Comparison of ENCODE assay signal across 10 cellular contexts in the genomic region with DNA sequence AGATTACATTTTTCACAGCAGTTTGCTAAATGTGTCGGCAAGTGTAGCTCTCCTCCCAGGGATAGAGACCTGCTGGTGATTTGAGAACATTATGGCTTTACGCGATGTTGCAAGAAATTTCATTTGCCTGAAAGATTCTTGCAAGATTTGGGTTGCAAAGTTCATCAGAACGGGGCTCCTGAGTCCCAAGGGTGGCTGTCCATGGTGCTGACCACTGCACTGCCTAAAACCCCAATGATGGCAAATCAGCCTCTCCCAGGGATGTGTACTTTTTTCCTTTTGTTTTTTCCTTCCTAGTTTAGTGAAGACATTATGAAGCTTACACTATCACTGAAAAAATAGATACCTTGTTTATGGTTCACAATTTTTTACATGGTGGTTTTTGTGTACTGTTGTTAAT.
DNase-seq lines count a peak whose midpoint lies in the region; ATAC-seq, FAIRE-seq and TF ChIP-seq lines count a peak whose summit lies in the region.
"Had no signal": no experiment of that assay in that cellular context is flagged by ENCODE, and none has a peak within 500 bp of the region (broad histone marks: within the 10 kb centered on the region; RNA-seq: fewer than 3 reads in every experiment).

No MANE protein-coding gene starts in this region.

- no peak overlapping the region for H2AFZ ChIP-seq in endothelial cell of umbilical vein (ENCODE audit: low read depth, low read length)

- ATAC-seq in natural killer cell = peak in 1 of 3 donors; percentile 53
- ATAC-seq in natural killer cell treated with Interleukin-12 subunit alpha and Interleukin-12 subunit beta and Interleukin-15 and Interleukin-18, amount 100 ng/mL, for 72 hours = no peak
- ATAC-seq in esophagus mucosa = no peak
- no peak for ATAC-seq in GM19397 (IDR thresholded peaks at IDR 0.05; ENCODE audit: unreplicated experiment)
- ATAC-seq: CD8-positive, alpha-beta T cell had no signal

- DNase-seq in natural killer cell (peak; percentile 30), endothelial cell of umbilical vein (ENCODE audit: low read depth, low spot score) (peak; percentile 9), testis (peak; percentile 33), NCI-H146 (lab: John Stamatoyannopoulos, UW) (no peak)
- DNase-seq in natural killer cell treated with Interleukin-12 subunit alpha and Interleukin-12 subunit beta and Interleukin-15 and Interleukin-18, amount 100 ng/mL, for 72 hours (ENCODE audit: low spot score) = no peak
- DNase-seq: NCI-H1694 had no signal

- H3K9me3 Mint-ChIP-seq in natural killer cell = no peaks in the 10 kb centered on the region
- no peaks in the 10 kb centered on the region for H3K9me3 Mint-ChIP-seq in natural killer cell treated with Interleukin-12 subunit alpha and Interleukin-12 subunit beta and Interleukin-15 and Interleukin-18, amount 100 ng/mL, for 72 hours
- H3K9me3 Mint-ChIP-seq: CD8-positive, alpha-beta T cell had no signal

- intact Hi-C loops in natural killer cell (cut with micrococcal nuclease) (no loop called here), endothelial cell of umbilical vein (cut with micrococcal nuclease) (no loop called here), testis (cut with DNase I; ENCODE audit: low total_unique reads) (no loop called here)

- H3K27me3 ChIP-seq in endothelial cell of umbilical vein (ENCODE audit: control insufficient read depth in 2 of 2, insufficient read depth in 2 of 2, low read length in 2 of 2) = no peaks in the 10 kb centered on the region
- no peaks in the 10 kb centered on the region for H3K27me3 ChIP-seq in testis

- POLR2A ChIA-PET in endothelial cell of umbilical vein (lab: Charles Lee) = no interaction called here

- H3K4me3 Mint-ChIP-seq in natural killer cell = no peak overlapping the region
- H3K4me3 Mint-ChIP-seq in natural killer cell treated with Interleukin-12 subunit alpha and Interleukin-12 subunit beta and Interleukin-15 and Interleukin-18, amount 100 ng/mL, for 72 hours = no peak overlapping the region
- H3K4me3 Mint-ChIP-seq: CD8-positive, alpha-beta T cell had no signal

- no peak overlapping the region for H3K9ac ChIP-seq in endothelial cell of umbilical vein (replicated peaks; ENCODE audit: extremely low read depth, insufficient read depth, low read length)

- dilution Hi-C loops in endothelial cell of umbilical vein (cut with MboI; ENCODE audit: extremely low pct_ligation_motif_present, low sequenced_read_pairs) = no loop called here

- no peaks in the 10 kb centered on the region for H3K9me1 ChIP-seq in endothelial cell of umbilical vein (replicated peaks; ENCODE audit: control insufficient read depth, extremely low read depth, insufficient read depth, low read length)

- BruUV-seq in endothelial cell of umbilical vein (replicated peaks; lab: Mats Ljungman, UMichigan) = no TSS peak

- peaks cover 29% of the 10 kb centered on the region in 2 donors for H3K27me3 Mint-ChIP-seq in natural killer cell (ENCODE audit: low read depth in 2 of 2)
- H3K27me3 Mint-ChIP-seq in natural killer cell treated with Interleukin-12 subunit alpha and Interleukin-12 subunit beta and Interleukin-15 and Interleukin-18, amount 100 ng/mL, for 72 hours = peaks cover 23 to 24% of the 10 kb centered on the region in 2 donors

- peaks cover 8 to 18% of the 10 kb centered on the region in 2 donors for H3K4me1 Mint-ChIP-seq in natural killer cell
- H3K4me1 Mint-ChIP-seq in natural killer cell treated with Interleukin-12 subunit alpha and Interleukin-12 subunit beta and Interleukin-15 and Interleukin-18, amount 100 ng/mL, for 72 hours (ENCODE audit: low read depth in 2 of 2) = peaks cover 0 to 5% of the 10 kb centered on the region in 2 donors

- no peaks in the 10 kb centered on the region for H3K79me2 ChIP-seq in endothelial cell of umbilical vein (ENCODE audit: control insufficient read depth, insufficient read depth, low read length)

- H3K36me3 ChIP-seq in endothelial cell of umbilical vein (ENCODE audit: control insufficient read depth in 2 of 2, extremely low read depth in 1 of 2, insufficient read depth in 2 of 2, low read length in 2 of 2) (no peaks in the 10 kb centered on the region), testis (ENCODE audit: low read depth, missing control alignments) (no peaks in the 10 kb centered on the region)

- H3K27ac Mint-ChIP-seq in natural killer cell = no peak overlapping the region
- H3K27ac Mint-ChIP-seq in natural killer cell treated with Interleukin-12 subunit alpha and Interleukin-12 subunit beta and Interleukin-15 and Interleukin-18, amount 100 ng/mL, for 72 hours = no peak overlapping the region
- H3K27ac Mint-ChIP-seq: CD8-positive, alpha-beta T cell had no signal

- H4K20me1 ChIP-seq in endothelial cell of umbilical vein (replicated peaks; ENCODE audit: control insufficient read depth, extremely low read depth, insufficient read depth, low read length) = no peaks in the 10 kb centered on the region

- TF ChIP-seq CTCF in natural killer cell (IDR thresholded peaks at IDR 0.05) = no peak
- no peak for TF ChIP-seq CTCF in endothelial cell of umbilical vein (IDR thresholded peaks at IDR 0.05; ENCODE audit: extremely low read depth in 1 of 2, insufficient read depth in 1 of 2, low read depth in 1 of 2, low read length in 2 of 2)
- no peak for TF ChIP-seq CTCF in testis (IDR thresholded peaks at IDR 0.05)

- CTCF ChIA-PET in endothelial cell of umbilical vein (lab: Charles Lee) = no interaction called here

- no peak overlapping the region for H3K27ac ChIP-seq in endothelial cell of umbilical vein (ENCODE audit: insufficient read depth, low read depth, low read length)
- no peak overlapping the region for H3K27ac ChIP-seq in testis

- H3K36me3 Mint-ChIP-seq in natural killer cell = no peaks in the 10 kb centered on the region
- no peaks in the 10 kb centered on the region for H3K36me3 Mint-ChIP-seq in natural killer cell treated with Interleukin-12 subunit alpha and Interleukin-12 subunit beta and Interleukin-15 and Interleukin-18, amount 100 ng/mL, for 72 hours
- H3K36me3 Mint-ChIP-seq: CD8-positive, alpha-beta T cell had no signal

- WGBS in testis, 2 donors = 32 to 41% methylated on average over 4 of the region's 4 CpGs

- TF ChIP-seq POLR2A in endothelial cell of umbilical vein (IDR thresholded peaks at IDR 0.05; ENCODE audit: low read depth, low read length) (no peak), testis (IDR thresholded peaks at IDR 0.05) (no peak)

- H3K9me3 ChIP-seq in endothelial cell of umbilical vein (replicated peaks; ENCODE audit: control insufficient read depth, insufficient read depth, low read length) = no peaks in the 10 kb centered on the region
- H3K9me3 ChIP-seq in testis = no peaks in the 10 kb centered on the region

- no peak overlapping the region for H3K4me3 ChIP-seq in endothelial cell of umbilical vein (replicated peaks in 1 of 3; ENCODE audit: insufficient read depth in 1 of 3, low read depth in 1 of 3, low read length in 3 of 3)
- no peak overlapping the region for H3K4me3 ChIP-seq in testis

- no peak for FAIRE-seq in endothelial cell of umbilical vein (lab: Jason Lieb, UNC)

- no peaks in the 10 kb centered on the region for H3K4me1 ChIP-seq in endothelial cell of umbilical vein (ENCODE audit: control insufficient read depth, extremely low read depth, insufficient read depth, low read length)
- H3K4me1 ChIP-seq in testis = no peaks in the 10 kb centered on the region

- no peak overlapping the region for H3K4me2 ChIP-seq in endothelial cell of umbilical vein (ENCODE audit: insufficient read depth, low read length)

TF ChIP-seq in PFSK-1, 5 proteins besides CTCF, POLR2A, EP300 and RAD21 (continues in another document):
- no peak for TF ChIP-seq TAF1 (IDR thresholded peaks at IDR 0.05; ENCODE audit: borderline replicate concordance, insufficient read depth, low read length)
- TF ChIP-seq POLR2AphosphoS5 (IDR thresholded peaks at IDR 0.05; ENCODE audit: low read depth, low read length) = no peak

TF ChIP-seq in endothelial cell of umbilical vein, 7 proteins besides CTCF, POLR2A, EP300 and RAD21:
- TF ChIP-seq, protein P1, sequence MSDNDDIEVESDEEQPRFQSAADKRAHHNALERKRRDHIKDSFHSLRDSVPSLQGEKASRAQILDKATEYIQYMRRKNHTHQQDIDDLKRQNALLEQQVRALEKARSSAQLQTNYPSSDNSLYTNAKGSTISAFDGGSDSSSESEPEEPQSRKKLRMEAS (IDR thresholded peaks at IDR 0.05; ENCODE audit: insufficient read depth, insufficient read length) = no peak
- no peak for TF ChIP-seq GATA2 (IDR thresholded peaks at IDR 0.05; ENCODE audit: insufficient read depth, insufficient read length, low read depth, low read length)
- no peak for TF ChIP-seq POLR2AphosphoS5 (IDR thresholded peaks at IDR 0.05; ENCODE audit: insufficient read depth, low read depth, low read length)
- no peak for TF ChIP-seq EZH2 (IDR thresholded peaks at IDR 0.05; ENCODE audit: borderline replicate concordance, low read depth, low read length, severe bottlenecking)
- no peak for TF ChIP-seq MYC (IDR thresholded peaks at IDR 0.05; ENCODE audit: low read depth, low read length)
- TF ChIP-seq JUN (IDR thresholded peaks at IDR 0.05; ENCODE audit: borderline replicate concordance, insufficient read depth, insufficient read length, low read depth) = no peak
- TF ChIP-seq FOS (IDR thresholded peaks at IDR 0.05; ENCODE audit: borderline replicate concordance, insufficient read depth, low read length) = no peak
TF ChIP-seq in endothelial cell of umbilical vein: peak in this region for 0.

Comparison
In these comparisons a context has a peak if more than half of its experiments do, and no peak if none do; other contexts are left out.
1. DNase-seq: peak in natural killer cell (single experiment), endothelial cell of umbilical vein (single experiment) and testis (single experiment); none in natural killer cell treated with Interleukin-12 subunit alpha and Interleukin-12 subunit beta and Interleukin-15 and Interleukin-18, amount 100 ng/mL, for 72 hours (single experiment) and NCI-H146 (single experiment).